In the genomic region with DNA sequence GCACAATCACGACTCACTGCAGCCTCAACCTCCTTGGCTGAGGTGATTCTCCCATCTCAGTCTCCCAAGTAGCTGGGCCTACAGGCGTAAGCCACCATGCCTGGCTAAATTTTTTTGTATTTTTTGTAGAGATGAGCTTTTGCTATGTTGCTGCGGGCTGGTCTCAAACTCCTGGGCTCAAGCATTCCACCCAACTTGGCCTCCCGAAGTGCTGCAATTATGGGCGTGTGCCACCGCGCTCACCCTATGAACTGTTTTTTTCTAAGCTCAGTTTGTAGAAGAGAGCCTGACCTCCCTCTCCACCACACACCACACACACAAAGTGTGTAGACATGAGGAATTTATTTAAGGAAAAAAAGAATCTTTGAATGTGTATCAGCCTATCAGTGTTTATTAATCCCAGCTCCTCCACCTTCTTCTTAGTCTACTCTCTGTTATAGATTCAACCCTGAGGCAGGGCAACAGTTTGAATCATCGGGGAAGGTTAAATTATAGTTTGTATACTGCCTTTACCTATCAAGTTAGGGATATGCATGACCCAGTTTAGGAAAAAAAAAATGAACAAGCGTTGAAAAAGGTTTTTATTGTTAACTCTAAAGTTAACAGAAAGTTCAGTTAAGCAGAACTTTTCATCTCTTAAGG, we compare ENCODE assay signal across 14 cellular contexts.
"Had no signal": no experiment of that assay in that cellular context is flagged by ENCODE, and none has a peak within 500 bp of the region (broad histone marks: within the 10 kb centered on the region; RNA-seq: fewer than 3 reads in every experiment).

No MANE protein-coding gene starts in this region.

- H3K4me1 Mint-ChIP-seq: stimulated activated effector memory CD8-positive, alpha-beta T cell treated with anti-CD3 and anti-CD28 coated beads, Interleukin-12 subunit alpha, Interleukin-12 subunit beta, amount 100 ng/mL, for 72 hours had no signal

- DNase-seq: activated CD4-positive, alpha-beta T cell treated with anti-CD3 and anti-CD28 coated beads, Interleukin-2, amount 50 U/mL, for 1 hour; activated naive CD4-positive, alpha-beta T cell treated with anti-CD3 and anti-CD28 coated beads, Interleukin-2, amount 10 ng/mL, durations not matched to agents 7 days and 5 days; activated T-cell treated with anti-CD3 and anti-CD28 coated beads for 4 hours; adrenal gland; effector CD4-positive, alpha-beta T cell; gastrocnemius medialis; heart right ventricle; mesenchymal stem cell; pancreas; SIG-M5 had no signal

- H3K36me3 ChIP-seq: adrenal gland, cardiac muscle cell, gastrocnemius medialis, pancreas, vagina had no signal

- H3K27ac Mint-ChIP-seq: activated naive CD4-positive, alpha-beta T cell treated with anti-CD3 and anti-CD28 coated beads, Interleukin-2, amount 10 ng/mL, durations not matched to agents 7 days and 5 days; stimulated activated effector memory CD8-positive, alpha-beta T cell treated with anti-CD3 and anti-CD28 coated beads, Interleukin-12 subunit alpha, Interleukin-12 subunit beta, amount 100 ng/mL, for 72 hours; T-helper 1 cell treated with Interleukin-12 subunit alpha and Interleukin-12 subunit beta and Interleukin-4 antibody, amounts not matched to agents 30 μg/mL and 1 μg/mL, for 36 hours had no signal

- H3K9me3 ChIP-seq: adrenal gland, gastrocnemius medialis, heart right ventricle, pancreas, vagina had no signal

- H3K27me3 ChIP-seq: adrenal gland, cardiac muscle cell, gastrocnemius medialis, heart right ventricle, pancreas, vagina had no signal

- H3K4me3 ChIP-seq: adrenal gland, cardiac muscle cell, gastrocnemius medialis, heart right ventricle, pancreas, vagina had no signal

- H3K9me3 Mint-ChIP-seq: activated naive CD4-positive, alpha-beta T cell treated with anti-CD3 and anti-CD28 coated beads, Interleukin-2, amount 10 ng/mL, durations not matched to agents 7 days and 5 days; stimulated activated effector memory CD8-positive, alpha-beta T cell treated with anti-CD3 and anti-CD28 coated beads, Interleukin-12 subunit alpha, Interleukin-12 subunit beta, amount 100 ng/mL, for 72 hours; T-helper 1 cell treated with Interleukin-12 subunit alpha and Interleukin-12 subunit beta and Interleukin-4 antibody, amounts not matched to agents 30 μg/mL and 1 μg/mL, for 36 hours had no signal

- H3K27ac ChIP-seq: adrenal gland, cardiac muscle cell, gastrocnemius medialis, heart right ventricle, pancreas, vagina had no signal

- H3K36me3 Mint-ChIP-seq: activated naive CD4-positive, alpha-beta T cell treated with anti-CD3 and anti-CD28 coated beads, Interleukin-2, amount 10 ng/mL, durations not matched to agents 7 days and 5 days; stimulated activated effector memory CD8-positive, alpha-beta T cell treated with anti-CD3 and anti-CD28 coated beads, Interleukin-12 subunit alpha, Interleukin-12 subunit beta, amount 100 ng/mL, for 72 hours had no signal

- ATAC-seq: gastrocnemius medialis; heart right ventricle; pancreas; stimulated activated effector memory CD8-positive, alpha-beta T cell treated with anti-CD3 and anti-CD28 coated beads, Interleukin-12 subunit alpha, Interleukin-12 subunit beta, amount 100 ng/mL, for 72 hours had no signal

- H3K4me3 Mint-ChIP-seq: activated naive CD4-positive, alpha-beta T cell treated with anti-CD3 and anti-CD28 coated beads, Interleukin-2, amount 10 ng/mL, durations not matched to agents 7 days and 5 days; stimulated activated effector memory CD8-positive, alpha-beta T cell treated with anti-CD3 and anti-CD28 coated beads, Interleukin-12 subunit alpha, Interleukin-12 subunit beta, amount 100 ng/mL, for 72 hours; T-helper 1 cell treated with Interleukin-12 subunit alpha and Interleukin-12 subunit beta and Interleukin-4 antibody, amounts not matched to agents 30 μg/mL and 1 μg/mL, for 36 hours had no signal
